8 cellular contexts compared by ENCODE assay signal in the genomic region with DNA sequence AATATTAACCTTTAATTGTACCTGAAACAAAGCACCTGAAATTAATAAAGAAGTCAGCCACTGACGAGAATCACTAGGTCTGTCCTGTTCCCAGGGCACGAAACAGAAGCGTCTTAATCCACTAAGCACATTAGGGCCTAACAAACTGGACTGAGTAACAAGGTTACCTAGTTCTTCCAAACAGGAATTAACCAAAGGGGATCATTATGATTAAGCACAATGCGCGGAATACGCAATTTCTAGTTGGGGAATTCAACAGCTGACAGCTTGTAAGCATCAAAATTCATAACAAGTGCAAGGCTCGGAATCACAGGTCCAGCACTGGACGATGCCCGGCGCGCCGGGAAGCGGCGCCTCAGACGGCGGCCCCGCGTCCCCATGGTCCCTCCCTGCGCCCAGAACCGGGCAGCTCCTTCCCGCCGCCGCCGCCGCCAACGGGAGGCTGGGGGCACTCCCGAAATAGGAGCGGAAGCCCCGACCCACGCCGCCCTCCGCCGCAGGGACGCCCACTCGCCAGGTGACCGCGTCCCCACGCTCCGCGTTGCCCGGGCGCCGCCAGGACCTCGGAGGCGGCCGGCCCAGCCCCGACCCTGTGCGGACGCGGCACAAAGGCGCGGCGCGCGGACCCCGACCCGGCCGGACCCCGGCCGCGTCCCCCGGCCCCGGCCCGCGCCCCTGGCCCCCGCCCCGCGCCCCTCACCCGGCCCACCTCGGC. TPM values are rescaled to one million over a fixed set of nuclear protein-coding genes. Genes with fewer than 3 reads are reported as not detected.
DNase-seq lines count a peak whose midpoint lies in the region; ATAC-seq, FAIRE-seq and TF ChIP-seq lines count a peak whose summit lies in the region.

No MANE protein-coding gene starts in this region.

- H3K27ac ChIP-seq in dorsolateral prefrontal cortex: peak overlapping the region in 48 of 59 donors; percentile 2 to 84 (median 65)
- no peak overlapping the region for H3K27ac ChIP-seq in muscle layer of duodenum (ENCODE audit: low read length)

- TF ChIP-seq POLR2A in H54 (IDR thresholded peaks at IDR 0.05; ENCODE audit: low read depth, low read length): no peak

- H3K27me3 ChIP-seq in dorsolateral prefrontal cortex (no peaks in the 10 kb centered on the region), muscle layer of duodenum (ENCODE audit: low read depth, low read length) (no peaks in the 10 kb centered on the region)

- DNase-seq in activated naive CD4-positive, alpha-beta T cell treated with anti-CD3 and anti-CD28 coated beads for 36 hours: peak; percentile 52
- DNase-seq in activated naive CD4-positive, alpha-beta T cell (lab: John Stamatoyannopoulos, UW): no peak
- DNase-seq in RPMI7951 (ENCODE audit: low read depth) (peak; percentile 21), dorsolateral prefrontal cortex (peak in 2 of 10 donors; percentile 32 to 45), NCI-H1694 (lab: John Stamatoyannopoulos, UW) (no peak), H54 (ENCODE audit: insufficient read length, low spot score) (no peak)

- peaks cover 45% of the 10 kb centered on the region for H3K36me3 Mint-ChIP-seq in activated naive CD4-positive, alpha-beta T cell treated with anti-CD3 and anti-CD28 coated beads for 36 hours (ENCODE audit: low read depth)

- H3K27ac Mint-ChIP-seq in activated naive CD4-positive, alpha-beta T cell treated with anti-CD3 and anti-CD28 coated beads for 36 hours: peak overlapping the region; percentile 89

- intact Hi-C loops in activated naive CD4-positive, alpha-beta T cell treated with anti-CD3 and anti-CD28 coated beads for 36 hours (cut with micrococcal nuclease): loop anchor here (1.0 to 10.0 kb wide), 7 partner anchors 212 to 978 kb away; partner anchors contain the start of genes DNLZ, MRPS2, SEC16A and SNAPC4
- intact Hi-C loops in dorsolateral prefrontal cortex (cut with DNase I): loop anchor here (1.0 to 5.0 kb wide), 5 partner anchors 42 to 212 kb away; partner anchors contain the start of genes TMEM250 (in 2 of the 2) and UBAC1 (in 1 of the 2)

- peaks cover 55% of the 10 kb centered on the region for H3K4me1 Mint-ChIP-seq in activated naive CD4-positive, alpha-beta T cell treated with anti-CD3 and anti-CD28 coated beads for 36 hours (ENCODE audit: low read depth)

- H3K4me1 ChIP-seq in muscle layer of duodenum (ENCODE audit: control insufficient read depth in 1 of 2, insufficient read depth in 2 of 2, low read length in 2 of 2): peaks cover 21 to 35% of the 10 kb centered on the region in 2 donors

- FAIRE-seq in H54 (lab: Jason Lieb, UNC): no peak

- H3K4me3 ChIP-seq in dorsolateral prefrontal cortex: peak overlapping the region; percentile 46 to 95 (median 73)
- H3K4me3 ChIP-seq in muscle layer of duodenum (ENCODE audit: low read depth in 1 of 2, low read length in 2 of 2): peak overlapping the region; percentile 52 to 79

- no peak for TF ChIP-seq CTCF in dorsolateral prefrontal cortex (IDR thresholded peaks at IDR 0.05 in 54 of 56, conservative IDR thresholded peaks at IDR 0.05 in 2 of 56; ENCODE audit: low read depth in 1 of 56, partially characterized antibody in 56 of 56)

- ATAC-seq in HG02938 (IDR thresholded peaks at IDR 0.05; ENCODE audit: unreplicated experiment): peak; percentile 20

- CTCF ChIA-PET in activated naive CD4-positive, alpha-beta T cell treated with anti-CD3 and anti-CD28 coated beads for 36 hours (lab: Charles Lee): interaction anchor here (1.0 kb wide), 1 partner anchor 19 kb away, joined by 4 read pairs; no protein-coding TSS in a partner anchor

- H3K36me3 ChIP-seq in muscle layer of duodenum (ENCODE audit: control insufficient read depth in 1 of 2, insufficient read depth in 2 of 2, low read length in 2 of 2): peaks cover 0 to 8% of the 10 kb centered on the region in 2 donors

- H3K9me3 ChIP-seq in muscle layer of duodenum (ENCODE audit: control insufficient read depth in 1 of 2, low read length in 2 of 2): no peaks in the 10 kb centered on the region

- peaks cover 2% of the 10 kb centered on the region for H3K9me3 Mint-ChIP-seq in activated naive CD4-positive, alpha-beta T cell treated with anti-CD3 and anti-CD28 coated beads for 36 hours

- peak overlapping the region; percentile 80 for H3K4me3 Mint-ChIP-seq in activated naive CD4-positive, alpha-beta T cell treated with anti-CD3 and anti-CD28 coated beads for 36 hours

- no peaks in the 10 kb centered on the region for H3K27me3 Mint-ChIP-seq in activated naive CD4-positive, alpha-beta T cell treated with anti-CD3 and anti-CD28 coated beads for 36 hours (ENCODE audit: low read depth)

RNA-seq across cellular contexts. Expression of gene CAMSAP1, which starts 0.9 kb away (rescaled TPM):
- total RNA-seq in activated naive CD4-positive, alpha-beta T cell treated with anti-CD3 and anti-CD28 coated beads for 36 hours: 10 to 100 TPM; 32.6 to 35.2 TPM
- total RNA-seq in RPMI7951 (2014; rRNA removed; shearing (Covaris generic)): 6.2 and 10.3 TPM in 2 replicates
- total RNA-seq in dorsolateral prefrontal cortex: 100 to 1,000 TPM in 1 of 120 experiments, 10 to 100 TPM in 119; 59.6 to 100 (median 81.1) TPM

RNA-seq across cellular contexts. Expression of gene UBAC1, which starts 54.7 kb away (rescaled TPM):
- 10 to 100 TPM; 37.2 to 40.0 TPM for total RNA-seq in activated naive CD4-positive, alpha-beta T cell treated with anti-CD3 and anti-CD28 coated beads for 36 hours
- 24.4 and 27.6 TPM in 2 replicates for total RNA-seq in RPMI7951 (2014; rRNA removed; shearing (Covaris generic))
- total RNA-seq in dorsolateral prefrontal cortex: 10 to 100 TPM; 42.5 to 80.5 (median 55.0) TPM

Comparison
In these comparisons a context has a peak if more than half of its experiments do, and no peak if none do; other contexts are left out.
1. DNase-seq: peak in activated naive CD4-positive, alpha-beta T cell treated with anti-CD3 and anti-CD28 coated beads for 36 hours (single experiment) and RPMI7951 (single experiment); none in activated naive CD4-positive, alpha-beta T cell (0 of 4), NCI-H1694 (single experiment) and H54 (single experiment).